In genomic region chr1:155642559-155643180, GRCh38 we compare ENCODE assay signal across 7 cellular contexts. TPM values are rescaled to one million over a fixed set of nuclear protein-coding genes. Genes with fewer than 3 reads are reported as not detected.
A peak's percentile ranks its signal among the peaks of the same experiment; 100 is the strongest.
DNase-seq lines count a peak whose midpoint lies in the region; ATAC-seq, FAIRE-seq and TF ChIP-seq lines count a peak whose summit lies in the region.
"Not testable (repeated sequence)": the region's sequence is repeated elsewhere in the genome, so short reads cannot be mapped to it uniquely, and the experiment has no call there.

No MANE protein-coding gene starts in this region.

- H3K4me1 Mint-ChIP-seq in Calu3 (ENCODE audit: low read depth, unreplicated experiment), result peaks cover 37% of the 10 kb centered on the region
- H3K4me1 Mint-ChIP-seq in endodermal cell, result not testable (repeated sequence)

- H3K36me3 ChIP-seq in HCT116 (ENCODE audit: control insufficient read depth in 1 of 2, insufficient read depth in 2 of 2, low read length in 2 of 2); OCI-LY7 (ENCODE audit: insufficient read depth, low read length); endodermal cell (ENCODE audit: control insufficient read depth, insufficient read depth, low read length); HepG2 (replicated peaks in 1 of 2; ENCODE audit: control insufficient read depth in 1 of 2, insufficient read depth in 2 of 2, low read length in 2 of 2): not testable (repeated sequence)

- in situ Hi-C loops in astrocyte of the spinal cord (cut with HindIII; ENCODE audit: low sequenced_read_pairs); HepG2 (cut with HindIII; ENCODE audit: extremely low pct_ligation_motif_present, low pct_unique_long_range_greater_than_20kb): not testable (repeated sequence)

- WGBS in A549 (ENCODE audit: missing lambda C conversion rate), result 53% methylated on average over 11 of the region's 11 CpGs
- WGBS in endodermal cell (ENCODE audit: insufficient coverage in 1 of 2, insufficient read length in 1 of 2), 2 experiments, result 89 to 100% methylated on average over 4 to 11 of the region's 11 CpGs
- WGBS in HepG2 (ENCODE audit: low lambda C conversion rate), result 35% methylated on average over 11 of the region's 11 CpGs

- H3K4me3 ChIP-seq in A549; HCT116 (replicated peaks in 1 of 2; ENCODE audit: low read depth in 1 of 2, low read length in 2 of 2); OCI-LY7 (ENCODE audit: low read depth, low read length, poor library complexity, severe bottlenecking); astrocyte of the spinal cord (ENCODE audit: low read depth, low read length); HepG2 (replicated peaks in 1 of 3; ENCODE audit: insufficient read depth in 1 of 3, low read depth in 2 of 3, low read length in 3 of 3): not testable (repeated sequence)
- peak overlapping the region; percentile 18 for H3K4me3 ChIP-seq in endodermal cell (ENCODE audit: low read length)

- not testable (repeated sequence) for BruUV-seq in Calu3 (replicated peaks; lab: Mats Ljungman, UMichigan); HCT116 (replicated peaks; lab: Mats Ljungman, UMichigan); OCI-LY7 (replicated peaks; lab: Mats Ljungman, UMichigan); HepG2 (replicated peaks; lab: Mats Ljungman, UMichigan)

- not testable (repeated sequence) for H3K27me3 Mint-ChIP-seq in Calu3 (ENCODE audit: unreplicated experiment); endodermal cell (ENCODE audit: insufficient read depth)

- H3K79me2 ChIP-seq in HCT116 (ENCODE audit: insufficient read depth, low read length); OCI-LY7 (ENCODE audit: insufficient read depth, low read depth, low read length); HepG2 (ENCODE audit: insufficient read depth, low read length): not testable (repeated sequence)

- peak overlapping the region; percentile 30; the same call in 2 of the 3 replicates for H3K4me2 ChIP-seq in A549
- H3K4me2 ChIP-seq in HCT116 (ENCODE audit: low read length); OCI-LY7 (ENCODE audit: low read length); HepG2 (ENCODE audit: low read depth, low read length): not testable (repeated sequence)

- DNase-seq in A549 (ENCODE audit: low read depth in 1 of 2, low spot score in 1 of 2) (peak in 1 of 2 experiments; percentile 44), Calu3 (peak; percentile 18), OCI-LY7 (ENCODE audit: low spot score) (peak; percentile 37), astrocyte of the spinal cord (ENCODE audit: low read depth, low spot score) (peak; percentile 15), HepG2 (ENCODE audit: low spot score) (peak; percentile 32)
- DNase-seq in HCT116 (ENCODE audit: low read depth, low spot score); endodermal cell: not testable (repeated sequence)

- peaks cover 14% of the 10 kb centered on the region for H3K36me3 Mint-ChIP-seq in Calu3 (ENCODE audit: insufficient read depth, unreplicated experiment)
- not testable (repeated sequence) for H3K36me3 Mint-ChIP-seq in endodermal cell (ENCODE audit: low read depth)

- POLR2A ChIA-PET in A549 (lab: Yijun Ruan, JAX); HCT116 (lab: Charles Lee); OCI-LY7 (lab: Charles Lee); HepG2 (lab: Yijun Ruan, JAX): not testable (repeated sequence)

- H4K20me1 ChIP-seq in HCT116 (ENCODE audit: insufficient read depth); OCI-LY7 (ENCODE audit: insufficient read depth, low read length); HepG2 (ENCODE audit: insufficient read depth, low read length): not testable (repeated sequence)

- H2AFZ ChIP-seq in HCT116 (ENCODE audit: low read depth, low read length, poor library complexity, severe bottlenecking); OCI-LY7 (ENCODE audit: low read length); HepG2 (ENCODE audit: low read length): not testable (repeated sequence)

- not testable (repeated sequence) for FAIRE-seq in A549 (lab: Jason Lieb, UNC); HepG2 (lab: Jason Lieb, UNC)

- CTCF ChIA-PET in A549 (lab: Yijun Ruan, JAX), result interaction anchor here (1.3 kb wide), 1 partner anchor 435 kb away, joined by 3 read pairs; the partner anchor contains the start of gene THBS3
- CTCF ChIA-PET in Calu3 (lab: Charles Lee); HCT116 (lab: Charles Lee); OCI-LY7 (lab: Charles Lee; ENCODE audit: unreplicated experiment); HepG2 (lab: Yijun Ruan, JAX; ENCODE audit: low intra/inter-chr PET ratio, low total read pairs): not testable (repeated sequence)

- H3K27me3 ChIP-seq in HCT116 (ENCODE audit: insufficient read depth, low read length); endodermal cell (ENCODE audit: control insufficient read depth, insufficient read depth, low read length, poor library complexity, severe bottlenecking); HepG2 (ENCODE audit: control insufficient read depth in 1 of 2, insufficient read depth in 2 of 2, low read length in 2 of 2): not testable (repeated sequence)

- TF ChIP-seq RAD21 in A549 (conservative IDR thresholded peaks at IDR 0.05 in 1 of 2, IDR thresholded peaks at IDR 0.05 in 1 of 2); HCT116 (IDR thresholded peaks at IDR 0.05; ENCODE audit: low read depth); HepG2 (CRISPR knock-in tag; IDR thresholded peaks at IDR 0.05): not testable (repeated sequence)

- H3K4me3 Mint-ChIP-seq in Calu3 (ENCODE audit: low read depth, unreplicated experiment), result peak overlapping the region; percentile 11
- H3K4me3 Mint-ChIP-seq in endodermal cell, result not testable (repeated sequence)

- H3K9ac ChIP-seq in HCT116 (ENCODE audit: low read length); endodermal cell (ENCODE audit: extremely low read depth, low read length, poor library complexity, severe bottlenecking); HepG2 (ENCODE audit: insufficient read depth, low read depth, low read length): not testable (repeated sequence)

- H3K27ac ChIP-seq in A549, result peak overlapping the region; percentile 45 to 55; a peak in 3 of 6 replicates
- not testable (repeated sequence) for H3K27ac ChIP-seq in HCT116 (ENCODE audit: low read depth, low read length); OCI-LY7 (ENCODE audit: low read depth, low read length, poor library complexity, severe bottlenecking); endodermal cell (ENCODE audit: low read depth, low read length); HepG2 (ENCODE audit: extremely low read length, insufficient read depth, low read length)

- H3K27ac Mint-ChIP-seq in Calu3 (ENCODE audit: unreplicated experiment), result peak overlapping the region; percentile 15
- not testable (repeated sequence) for H3K27ac Mint-ChIP-seq in endodermal cell

- intact Hi-C loops in Calu3 (cut with micrococcal nuclease; ENCODE audit: unreplicated experiment); HCT116 (cut with micrococcal nuclease); OCI-LY7 (cut with micrococcal nuclease; ENCODE audit: unreplicated experiment); HepG2 (cut with micrococcal nuclease; ENCODE audit: unreplicated experiment): not testable (repeated sequence)

- RAD21 ChIA-PET in HCT116 (lab: Charles Lee; ENCODE audit: low non-redundant PET in 1 of 2, low total read pairs in 2 of 2, uncharacterized antibody in 2 of 2, unreplicated experiment in 2 of 2), result not testable (repeated sequence)

- TF ChIP-seq POLR2A in A549 (IDR thresholded peaks at IDR 0.05; ENCODE audit: low read length); HCT116 (IDR thresholded peaks at IDR 0.05; ENCODE audit: borderline replicate concordance, extremely low read depth, insufficient read depth, insufficient read length); HepG2 (IDR thresholded peaks at IDR 0.05; ENCODE audit: insufficient read depth in 1 of 2, low read depth in 2 of 2, low read length in 2 of 2): not testable (repeated sequence)

- TF ChIP-seq CTCF in A549 (IDR thresholded peaks at IDR 0.05); Calu3 (IDR thresholded peaks at IDR 0.05; ENCODE audit: unreplicated experiment); HCT116 (IDR thresholded peaks at IDR 0.05 in 2 of 3, conservative IDR thresholded peaks at IDR 0.05 in 1 of 3; ENCODE audit: borderline replicate concordance in 1 of 3, insufficient read depth in 1 of 3, low read depth in 2 of 3, low read length in 2 of 3); OCI-LY7 (conservative IDR thresholded peaks at IDR 0.05; ENCODE audit: low read length); astrocyte of the spinal cord (IDR thresholded peaks at IDR 0.05; ENCODE audit: low read depth, low read length); endodermal cell (conservative IDR thresholded peaks at IDR 0.05); HepG2 (CRISPR knock-in tag; IDR thresholded peaks at IDR 0.05): not testable (repeated sequence)

- H3K4me1 ChIP-seq in A549 (peaks cover 48% of the 10 kb centered on the region), HepG2 (ENCODE audit: insufficient read depth, low read length) (peaks cover 53% of the 10 kb centered on the region)
- not testable (repeated sequence) for H3K4me1 ChIP-seq in HCT116 (ENCODE audit: control insufficient read depth in 1 of 2, insufficient read depth in 2 of 2, low read length in 2 of 2); OCI-LY7 (ENCODE audit: insufficient read depth, low read length, poor library complexity, severe bottlenecking); endodermal cell (ENCODE audit: control insufficient read depth, insufficient read depth, low read length)

- not testable (repeated sequence) for H3K9me3 Mint-ChIP-seq in Calu3 (ENCODE audit: low read depth, unreplicated experiment)
- H3K9me3 Mint-ChIP-seq in endodermal cell, result peaks cover 65% of the 10 kb centered on the region

- H3K9me2 ChIP-seq in HCT116 (ENCODE audit: insufficient read depth); OCI-LY7 (ENCODE audit: insufficient read depth, low read length): not testable (repeated sequence)

- not testable (repeated sequence) for TF ChIP-seq EP300 in A549 (IDR thresholded peaks at IDR 0.05); HepG2 (CRISPR knock-in tag; IDR thresholded peaks at IDR 0.05; ENCODE audit: borderline replicate concordance)
- TF ChIP-seq EP300 in HepG2 (IDR thresholded peaks at IDR 0.05; ENCODE audit: low read depth in 2 of 2, low read length in 2 of 2), result 0 out of 4 replicates have a peak, but pooled peaks of 1 of the 2 experiments have one; percentile 29

- ATAC-seq in A549, HCT116, HepG2: not testable (repeated sequence)

- not testable (repeated sequence) for H3K9me3 ChIP-seq in A549
- H3K9me3 ChIP-seq in HCT116 (ENCODE audit: control insufficient read depth in 1 of 2, insufficient read depth in 1 of 2, low read depth in 1 of 2, low read length in 2 of 2) (peaks cover 8 to 18% of the 10 kb centered on the region in 2 experiments; a peak in 2 of 4 replicates), OCI-LY7 (ENCODE audit: low read length) (peaks cover 31% of the 10 kb centered on the region), endodermal cell (ENCODE audit: control insufficient read depth, low read length) (peaks cover 45% of the 10 kb centered on the region), HepG2 (ENCODE audit: low read length) (peaks cover 29% of the 10 kb centered on the region)

RNA-seq across cellular contexts. Expression of gene MSTO1, which starts 32.7 kb away (rescaled TPM):
- polyA plus RNA-seq in A549 (2011; rRNA removed) (28.3 and 35.5 TPM in 2 replicates), A549 (2017; fragmentation: RNase III; extraction: RNeasy Plus Mini Kit Qiagen cat#74134 plus additional on column Dnase treatment) (37.5 to 43.5 TPM (median 43.5 TPM) in 3 replicates), HepG2 (2011; rRNA removed) (19.1 and 25.5 TPM in 2 replicates)
- 25.8 and 32.2 TPM in 2 replicates for polyA plus RNA-seq in A549 (2012; cell fraction: cytosol; rRNA removed)
- 128 and 129 TPM in 2 replicates for polyA plus RNA-seq in A549 (2012; cell fraction: nucleus; rRNA removed)
- 65.5 and 69.8 TPM in 2 replicates for polyA minus RNA-seq in A549 (2011; rRNA and poly(A)+ RNA removed)
- total RNA-seq in Calu3 (2022) (75.2 and 87.5 TPM in 2 replicates), HCT116 (2021; ENCODE audit: unreplicated experiment) (56.4 TPM), OCI-LY7 (2022) (82.9 and 83.3 TPM in 2 replicates), endodermal cell (10 to 100 TPM; 57.0 to 74.7 TPM), HepG2 (2016; rRNA removed; fragmentation: Illumina TruSeq; extraction: Trizol) (12.1 and 25.3 TPM in 2 replicates)
- polyA plus RNA-seq in HCT116 (2012), result 36.8 and 39.4 TPM in 2 replicates
- total RNA-seq in OCI-LY7 (2014; rRNA removed; shearing (Covaris generic)), result 68.6 and 76.1 TPM in 2 replicates
- 56.1 TPM for polyA plus RNA-seq in endodermal cell (2013, experiment 1 of 2)
- polyA plus RNA-seq in endodermal cell (2013, experiment 2 of 2), result 45.9 TPM
- 10.5 and 12.0 TPM in 2 replicates for total RNA-seq in HepG2 (2016; cell fraction: cytosol; rRNA removed; fragmentation: Illumina TruSeq; extraction: Trizol; ENCODE audit: low read depth)
- total RNA-seq in HepG2 (2016; cell fraction: insoluble cytoplasmic fraction; rRNA removed; fragmentation: Illumina TruSeq; extraction: Trizol), result 9.2 and 25.2 TPM in 2 replicates
- total RNA-seq in HepG2 (2016; cell fraction: membrane; rRNA removed; fragmentation: Illumina TruSeq; extraction: Trizol), result 7.8 and 8.3 TPM in 2 replicates
- total RNA-seq in HepG2 (2016; cell fraction: nucleus; rRNA removed; fragmentation: Illumina TruSeq; extraction: Trizol), result 34.8 and 45.0 TPM in 2 replicates
- 6.8 and 9.3 TPM in 2 replicates for polyA plus RNA-seq in HepG2 (2011; cell fraction: cytosol; rRNA removed)
- 164 and 167 TPM in 2 replicates for polyA plus RNA-seq in HepG2 (2011; cell fraction: nucleus; rRNA removed)
- polyA plus RNA-seq in HepG2 (2012), result 23.7 and 26.2 TPM in 2 replicates
- 3.7 and 3.9 TPM in 2 replicates for polyA plus RNA-seq in HepG2 (2016; cell fraction: cytosol; fragmentation: Illumina TruSeq; extraction: Trizol; ENCODE audit: low read depth)
- polyA plus RNA-seq in HepG2 (2016; cell fraction: insoluble cytoplasmic fraction; fragmentation: Illumina TruSeq; extraction: Trizol; ENCODE audit: low read depth), result 14.4 and 17.9 TPM in 2 replicates
- polyA plus RNA-seq in HepG2 (2016; cell fraction: membrane; fragmentation: Illumina TruSeq; extraction: Trizol; ENCODE audit: low read depth), result 7.6 and 7.8 TPM in 2 replicates
- 109 and 113 TPM in 2 replicates for polyA plus RNA-seq in HepG2 (2016; cell fraction: nucleus; fragmentation: Illumina TruSeq; extraction: Trizol; ENCODE audit: insufficient read depth, low read depth)
- polyA minus RNA-seq in HepG2 (2011; rRNA and poly(A)+ RNA removed; ENCODE audit: low replicate concordance), result 49.0 and 66.8 TPM in 2 replicates
- polyA minus RNA-seq in HepG2 (2011; cell fraction: cytosol; rRNA and poly(A)+ RNA removed), result 4.6 and 5.2 TPM in 2 replicates
- polyA minus RNA-seq in HepG2 (2011; cell fraction: nucleus; rRNA and poly(A)+ RNA removed), result 90.0 and 98.8 TPM in 2 replicates

RNA-seq across cellular contexts. Expression of gene YY1AP1, which starts 45.9 kb away (rescaled TPM):
- polyA plus RNA-seq in A549 (2011; rRNA removed), result 83.5 and 91.5 TPM in 2 replicates
- 35.8 and 41.6 TPM in 2 replicates for polyA plus RNA-seq in A549 (2012; cell fraction: cytosol; rRNA removed)
- polyA plus RNA-seq in A549 (2012; cell fraction: nucleus; rRNA removed), result 42.9 and 56.6 TPM in 2 replicates
- polyA plus RNA-seq in A549 (2017; fragmentation: RNase III; extraction: RNeasy Plus Mini Kit Qiagen cat#74134 plus additional on column Dnase treatment), result 33.5 to 34.2 TPM (median 33.8 TPM) in 3 replicates
- 49.1 and 54.4 TPM in 2 replicates for polyA minus RNA-seq in A549 (2011; rRNA and poly(A)+ RNA removed)
- 76.2 and 81.4 TPM in 2 replicates for total RNA-seq in Calu3 (2022)
- 40.3 TPM for total RNA-seq in HCT116 (2021; ENCODE audit: unreplicated experiment)
- polyA plus RNA-seq in HCT116 (2012), result 36.5 and 45.6 TPM in 2 replicates
- 83.0 and 84.6 TPM in 2 replicates for total RNA-seq in OCI-LY7 (2014; rRNA removed; shearing (Covaris generic))
- total RNA-seq in OCI-LY7 (2022), result 76.0 and 83.8 TPM in 2 replicates
- total RNA-seq in endodermal cell, result 10 to 100 TPM; 44.2 to 45.8 TPM
- polyA plus RNA-seq in endodermal cell (2013, experiment 1 of 2), result 48.3 TPM
- polyA plus RNA-seq in endodermal cell (2013, experiment 2 of 2), result 44.9 TPM
- 28.5 and 33.9 TPM in 2 replicates for total RNA-seq in HepG2 (2016; rRNA removed; fragmentation: Illumina TruSeq; extraction: Trizol)
- 158 and 165 TPM in 2 replicates for total RNA-seq in HepG2 (2016; cell fraction: cytosol; rRNA removed; fragmentation: Illumina TruSeq; extraction: Trizol; ENCODE audit: low read depth)
- 27.8 and 28.0 TPM in 2 replicates for total RNA-seq in HepG2 (2016; cell fraction: insoluble cytoplasmic fraction; rRNA removed; fragmentation: Illumina TruSeq; extraction: Trizol)
- 38.7 and 52.1 TPM in 2 replicates for total RNA-seq in HepG2 (2016; cell fraction: membrane; rRNA removed; fragmentation: Illumina TruSeq; extraction: Trizol)
- total RNA-seq in HepG2 (2016; cell fraction: nucleus; rRNA removed; fragmentation: Illumina TruSeq; extraction: Trizol), result 24.4 and 25.8 TPM in 2 replicates
- 58.3 and 69.4 TPM in 2 replicates for polyA plus RNA-seq in HepG2 (2011; rRNA removed)
- polyA plus RNA-seq in HepG2 (2011; cell fraction: cytosol; rRNA removed), result 44.0 and 71.4 TPM in 2 replicates
- 54.4 and 59.2 TPM in 2 replicates for polyA plus RNA-seq in HepG2 (2011; cell fraction: nucleus; rRNA removed)
- polyA plus RNA-seq in HepG2 (2012), result 28.7 and 30.1 TPM in 2 replicates
- polyA plus RNA-seq in HepG2 (2016; cell fraction: cytosol; fragmentation: Illumina TruSeq; extraction: Trizol; ENCODE audit: low read depth), result 6.7 and 6.8 TPM in 2 replicates
- polyA plus RNA-seq in HepG2 (2016; cell fraction: insoluble cytoplasmic fraction; fragmentation: Illumina TruSeq; extraction: Trizol; ENCODE audit: low read depth), result 43.4 and 51.4 TPM in 2 replicates
- 18.2 and 18.4 TPM in 2 replicates for polyA plus RNA-seq in HepG2 (2016; cell fraction: membrane; fragmentation: Illumina TruSeq; extraction: Trizol; ENCODE audit: low read depth)
- 64.0 and 67.4 TPM in 2 replicates for polyA plus RNA-seq in HepG2 (2016; cell fraction: nucleus; fragmentation: Illumina TruSeq; extraction: Trizol; ENCODE audit: insufficient read depth, low read depth)
- polyA minus RNA-seq in HepG2 (2011; rRNA and poly(A)+ RNA removed; ENCODE audit: low replicate concordance), result 40.5 and 74.2 TPM in 2 replicates
- 25.3 and 29.9 TPM in 2 replicates for polyA minus RNA-seq in HepG2 (2011; cell fraction: cytosol; rRNA and poly(A)+ RNA removed)
- 33.9 and 68.1 TPM in 2 replicates for polyA minus RNA-seq in HepG2 (2011; cell fraction: nucleus; rRNA and poly(A)+ RNA removed)

RNA-seq across cellular contexts. Expression of gene DAP3, which starts 46.2 kb away (rescaled TPM):
- polyA plus RNA-seq in A549 (2011; rRNA removed) (171 and 182 TPM in 2 replicates), A549 (2017; fragmentation: RNase III; extraction: RNeasy Plus Mini Kit Qiagen cat#74134 plus additional on column Dnase treatment) (94.8 to 102 TPM (median 96.3 TPM) in 3 replicates), HepG2 (2011; rRNA removed) (123 and 129 TPM in 2 replicates)
- 106 and 114 TPM in 2 replicates for polyA plus RNA-seq in A549 (2012; cell fraction: cytosol; rRNA removed)
- 107 and 111 TPM in 2 replicates for polyA plus RNA-seq in A549 (2012; cell fraction: nucleus; rRNA removed)
- polyA minus RNA-seq in A549 (2011; rRNA and poly(A)+ RNA removed), result 143 and 168 TPM in 2 replicates
- total RNA-seq in Calu3 (2022) (192 and 199 TPM in 2 replicates), HCT116 (2021; ENCODE audit: unreplicated experiment) (148 TPM), OCI-LY7 (2022) (178 and 187 TPM in 2 replicates), endodermal cell (100 to 1,000 TPM; 107 to 112 TPM), HepG2 (2016; rRNA removed; fragmentation: Illumina TruSeq; extraction: Trizol) (133 and 153 TPM in 2 replicates)
- 163 TPM in 2 replicates for polyA plus RNA-seq in HCT116 (2012)
- 110 and 114 TPM in 2 replicates for total RNA-seq in OCI-LY7 (2014; rRNA removed; shearing (Covaris generic))
- polyA plus RNA-seq in endodermal cell (2013, experiment 1 of 2), result 89.6 TPM
- 82.4 TPM for polyA plus RNA-seq in endodermal cell (2013, experiment 2 of 2)
- total RNA-seq in HepG2 (2016; cell fraction: cytosol; rRNA removed; fragmentation: Illumina TruSeq; extraction: Trizol; ENCODE audit: low read depth), result 76.4 and 78.3 TPM in 2 replicates
- 131 and 149 TPM in 2 replicates for total RNA-seq in HepG2 (2016; cell fraction: insoluble cytoplasmic fraction; rRNA removed; fragmentation: Illumina TruSeq; extraction: Trizol)
- total RNA-seq in HepG2 (2016; cell fraction: membrane; rRNA removed; fragmentation: Illumina TruSeq; extraction: Trizol), result 125 and 128 TPM in 2 replicates
- 85.3 and 87.5 TPM in 2 replicates for total RNA-seq in HepG2 (2016; cell fraction: nucleus; rRNA removed; fragmentation: Illumina TruSeq; extraction: Trizol)
- polyA plus RNA-seq in HepG2 (2011; cell fraction: cytosol; rRNA removed), result 110 and 124 TPM in 2 replicates
- polyA plus RNA-seq in HepG2 (2011; cell fraction: nucleus; rRNA removed), result 81.2 and 89.4 TPM in 2 replicates
- polyA plus RNA-seq in HepG2 (2012), result 102 and 105 TPM in 2 replicates
- 74.8 and 88.6 TPM in 2 replicates for polyA plus RNA-seq in HepG2 (2016; cell fraction: cytosol; fragmentation: Illumina TruSeq; extraction: Trizol; ENCODE audit: low read depth)
- 170 TPM in 2 replicates for polyA plus RNA-seq in HepG2 (2016; cell fraction: insoluble cytoplasmic fraction; fragmentation: Illumina TruSeq; extraction: Trizol; ENCODE audit: low read depth)
- polyA plus RNA-seq in HepG2 (2016; cell fraction: membrane; fragmentation: Illumina TruSeq; extraction: Trizol; ENCODE audit: low read depth), result 103 and 106 TPM in 2 replicates
- 170 and 180 TPM in 2 replicates for polyA plus RNA-seq in HepG2 (2016; cell fraction: nucleus; fragmentation: Illumina TruSeq; extraction: Trizol; ENCODE audit: insufficient read depth, low read depth)
- 121 and 292 TPM in 2 replicates for polyA minus RNA-seq in HepG2 (2011; rRNA and poly(A)+ RNA removed; ENCODE audit: low replicate concordance)
- polyA minus RNA-seq in HepG2 (2011; cell fraction: cytosol; rRNA and poly(A)+ RNA removed), result 66.4 and 67.5 TPM in 2 replicates
- polyA minus RNA-seq in HepG2 (2011; cell fraction: nucleus; rRNA and poly(A)+ RNA removed), result 105 and 137 TPM in 2 replicates
